ENCODE assay signal across 1 cellular context in the genomic region with DNA sequence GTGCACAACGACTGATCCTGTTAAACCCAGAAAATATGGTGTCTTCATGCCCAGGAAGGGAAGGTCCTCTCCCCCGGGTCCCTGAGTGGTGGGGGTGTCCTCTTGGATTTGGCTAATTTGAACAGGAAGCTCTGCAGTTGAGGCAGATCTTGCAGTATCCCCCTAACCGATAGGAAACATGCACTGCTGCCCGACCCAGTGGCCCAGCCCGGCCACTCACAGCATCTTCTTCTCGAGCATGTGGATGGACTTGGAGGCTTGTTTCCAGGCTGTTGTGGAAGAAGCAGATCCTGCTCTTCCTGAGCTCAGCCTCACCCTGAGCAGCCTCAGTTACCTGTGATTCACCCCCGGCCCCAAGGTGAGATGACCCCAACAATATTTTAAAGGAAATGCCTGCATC.
TF ChIP-seq lines count a peak whose summit lies in the region.

No MANE protein-coding gene starts in this region.

TF ChIP-seq in HCT116, 20 proteins besides CTCF, POLR2A, EP300 and RAD21 (continued from another document):
- TF ChIP-seq, protein P1, sequence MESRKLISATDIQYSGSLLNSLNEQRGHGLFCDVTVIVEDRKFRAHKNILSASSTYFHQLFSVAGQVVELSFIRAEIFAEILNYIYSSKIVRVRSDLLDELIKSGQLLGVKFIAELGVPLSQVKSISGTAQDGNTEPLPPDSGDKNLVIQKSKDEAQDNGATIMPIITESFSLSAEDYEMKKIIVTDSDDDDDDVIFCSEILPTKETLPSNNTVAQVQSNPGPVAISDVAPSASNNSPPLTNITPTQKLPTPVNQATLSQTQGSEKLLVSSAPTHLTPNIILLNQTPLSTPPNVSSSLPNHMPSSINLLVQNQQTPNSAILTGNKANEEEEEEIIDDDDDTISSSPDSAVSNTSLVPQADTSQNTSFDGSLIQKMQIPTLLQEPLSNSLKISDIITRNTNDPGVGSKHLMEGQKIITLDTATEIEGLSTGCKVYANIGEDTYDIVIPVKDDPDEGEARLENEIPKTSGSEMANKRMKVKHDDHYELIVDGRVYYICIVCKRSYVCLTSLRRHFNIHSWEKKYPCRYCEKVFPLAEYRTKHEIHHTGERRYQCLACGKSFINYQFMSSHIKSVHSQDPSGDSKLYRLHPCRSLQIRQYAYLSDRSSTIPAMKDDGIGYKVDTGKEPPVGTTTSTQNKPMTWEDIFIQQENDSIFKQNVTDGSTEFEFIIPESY (IDR thresholded peaks at IDR 0.05; ENCODE audit: extremely low read depth, insufficient replicate concordance, low read length), result no peak
- no peak for TF ChIP-seq SRF (IDR thresholded peaks at IDR 0.05; ENCODE audit: low read depth)
- no peak for TF ChIP-seq CBX3 (IDR thresholded peaks at IDR 0.05; ENCODE audit: low read depth)
- no peak for TF ChIP-seq TCF7L2 (IDR thresholded peaks at IDR 0.05; ENCODE audit: borderline replicate concordance, extremely low read depth, insufficient read depth, insufficient read length)
- TF ChIP-seq EGR1 (IDR thresholded peaks at IDR 0.05; ENCODE audit: low read depth), result no peak
- no peak for TF ChIP-seq JUND (IDR thresholded peaks at IDR 0.05)
- TF ChIP-seq SP1 (IDR thresholded peaks at IDR 0.05; ENCODE audit: low read depth), result no peak
- no peak for TF ChIP-seq CEBPB (IDR thresholded peaks at IDR 0.05; ENCODE audit: low read depth)
